In genomic region chr13:91133941-91134772, GRCh38 we compare ENCODE assay signal across 8 cellular contexts.
DNase-seq lines count a peak whose midpoint lies in the region; ATAC-seq and TF ChIP-seq lines count a peak whose summit lies in the region.

No MANE protein-coding gene starts in this region.

- no peak overlapping the region for H3K4me3 Mint-ChIP-seq in activated naive CD8-positive, alpha-beta T cell treated with anti-CD3 and anti-CD28 coated beads, Interleukin-2, amount 50 U/mL, for 24 hours
- no peak overlapping the region for H3K4me3 Mint-ChIP-seq in activated T-helper 2 cell treated with anti-CD3 and anti-CD28 coated beads, Interferon-gamma antibody, Interleukin-2, Interleukin-4, amounts not matched to agents 10 μg/mL and 5 μg/mL and 100 μg/mL, durations not matched to agents 14 hours and 24 hours and 36 hours (ENCODE audit: low read depth)

- peak; percentile 36 to 81 (median 73) for TF ChIP-seq CTCF in heart right ventricle (IDR thresholded peaks at IDR 0.05)

- no peak overlapping the region for H3K4me3 ChIP-seq in heart right ventricle

- no peaks in the 10 kb centered on the region for H3K4me1 Mint-ChIP-seq in activated naive CD8-positive, alpha-beta T cell treated with anti-CD3 and anti-CD28 coated beads, Interleukin-2, amount 50 U/mL, for 24 hours
- no peaks in the 10 kb centered on the region for H3K4me1 Mint-ChIP-seq in activated T-helper 2 cell treated with anti-CD3 and anti-CD28 coated beads, Interferon-gamma antibody, Interleukin-2, Interleukin-4, amounts not matched to agents 10 μg/mL and 5 μg/mL and 100 μg/mL, durations not matched to agents 14 hours and 24 hours and 36 hours (ENCODE audit: low read depth)

- ATAC-seq in GM19455 (IDR thresholded peaks at IDR 0.05; ENCODE audit: unreplicated experiment) (peak; percentile 86), HG03439 (IDR thresholded peaks at IDR 0.05; ENCODE audit: unreplicated experiment) (peak; percentile 80), heart right ventricle (peak in 7 of 8 donors; percentile 46 to 77 (median 67))
- peak; percentile 63 for ATAC-seq in activated naive CD8-positive, alpha-beta T cell treated with anti-CD3 and anti-CD28 coated beads, Interleukin-2, amount 50 U/mL, for 24 hours

- H3K27me3 ChIP-seq in heart right ventricle = no peaks in the 10 kb centered on the region

- H3K4me1 ChIP-seq in heart right ventricle = peaks cover 0 to 11% (median 0%) of the 10 kb centered on the region in 9 donors

- H3K27ac Mint-ChIP-seq in activated naive CD8-positive, alpha-beta T cell treated with anti-CD3 and anti-CD28 coated beads, Interleukin-2, amount 50 U/mL, for 24 hours = no peak overlapping the region
- H3K27ac Mint-ChIP-seq in activated T-helper 2 cell treated with anti-CD3 and anti-CD28 coated beads, Interferon-gamma antibody, Interleukin-2, Interleukin-4, amounts not matched to agents 10 μg/mL and 5 μg/mL and 100 μg/mL, durations not matched to agents 14 hours and 24 hours and 36 hours = no peak overlapping the region

- H3K36me3 ChIP-seq in heart right ventricle = no peaks in the 10 kb centered on the region

- DNase-seq in EH (ENCODE audit: low read depth) = peak; percentile 54
- peak; percentile 74 for DNase-seq in NCI-H748 (lab: John Stamatoyannopoulos, UW; ENCODE audit: unreplicated experiment)
- DNase-seq in activated naive CD8-positive, alpha-beta T cell treated with anti-CD3 and anti-CD28 coated beads, Interleukin-2, amount 50 U/mL, for 24 hours = peak; percentile 22
- DNase-seq in heart right ventricle = peak in 1 of 2 donors; percentile 48
- peak; percentile 81 for DNase-seq in renal cortical epithelial cell (ENCODE audit: low read depth)
- DNase-seq in activated T-helper 2 cell treated with anti-CD3 and anti-CD28 coated beads, Interferon-gamma antibody, Interleukin-2, Interleukin-4, amounts not matched to agents 10 μg/mL and 5 μg/mL and 100 μg/mL, durations not matched to agents 14 hours and 24 hours and 36 hours (ENCODE audit: low spot score) = no peak

- 37 to 38% methylated on average over 10 of the region's 10 CpGs for WGBS in heart right ventricle, 2 donors

- intact Hi-C loops in heart right ventricle (cut with DNase I) = loop anchor here in 7 of 10 donors (1.0 to 10.0 kb wide), 5 partner anchors 48 to 588 kb away; no protein-coding TSS in a partner anchor
- intact Hi-C loops in activated T-helper 2 cell treated with anti-CD3 and anti-CD28 coated beads, Interferon-gamma antibody, Interleukin-2, Interleukin-4, amounts not matched to agents 10 μg/mL and 5 μg/mL and 100 μg/mL, durations not matched to agents 14 hours and 24 hours and 36 hours (cut with micrococcal nuclease) = loop anchor here (2.0 to 5.0 kb wide), 2 partner anchors 113 to 273 kb away; no protein-coding TSS in a partner anchor

- H3K27ac ChIP-seq in heart right ventricle = no peak overlapping the region

- H3K36me3 Mint-ChIP-seq in activated naive CD8-positive, alpha-beta T cell treated with anti-CD3 and anti-CD28 coated beads, Interleukin-2, amount 50 U/mL, for 24 hours (ENCODE audit: low read depth) = no peaks in the 10 kb centered on the region
- H3K36me3 Mint-ChIP-seq in activated T-helper 2 cell treated with anti-CD3 and anti-CD28 coated beads, Interferon-gamma antibody, Interleukin-2, Interleukin-4, amounts not matched to agents 10 μg/mL and 5 μg/mL and 100 μg/mL, durations not matched to agents 14 hours and 24 hours and 36 hours (ENCODE audit: low read depth) = no peaks in the 10 kb centered on the region

- H3K9me3 ChIP-seq in heart right ventricle = no peaks in the 10 kb centered on the region

- no peaks in the 10 kb centered on the region for H3K9me3 Mint-ChIP-seq in activated naive CD8-positive, alpha-beta T cell treated with anti-CD3 and anti-CD28 coated beads, Interleukin-2, amount 50 U/mL, for 24 hours
- no peaks in the 10 kb centered on the region for H3K9me3 Mint-ChIP-seq in activated T-helper 2 cell treated with anti-CD3 and anti-CD28 coated beads, Interferon-gamma antibody, Interleukin-2, Interleukin-4, amounts not matched to agents 10 μg/mL and 5 μg/mL and 100 μg/mL, durations not matched to agents 14 hours and 24 hours and 36 hours

- peaks cover 5% of the 10 kb centered on the region for H3K27me3 Mint-ChIP-seq in activated naive CD8-positive, alpha-beta T cell treated with anti-CD3 and anti-CD28 coated beads, Interleukin-2, amount 50 U/mL, for 24 hours
- no peaks in the 10 kb centered on the region for H3K27me3 Mint-ChIP-seq in activated T-helper 2 cell treated with anti-CD3 and anti-CD28 coated beads, Interferon-gamma antibody, Interleukin-2, Interleukin-4, amounts not matched to agents 10 μg/mL and 5 μg/mL and 100 μg/mL, durations not matched to agents 14 hours and 24 hours and 36 hours (ENCODE audit: low read depth)
